In the genomic region with DNA sequence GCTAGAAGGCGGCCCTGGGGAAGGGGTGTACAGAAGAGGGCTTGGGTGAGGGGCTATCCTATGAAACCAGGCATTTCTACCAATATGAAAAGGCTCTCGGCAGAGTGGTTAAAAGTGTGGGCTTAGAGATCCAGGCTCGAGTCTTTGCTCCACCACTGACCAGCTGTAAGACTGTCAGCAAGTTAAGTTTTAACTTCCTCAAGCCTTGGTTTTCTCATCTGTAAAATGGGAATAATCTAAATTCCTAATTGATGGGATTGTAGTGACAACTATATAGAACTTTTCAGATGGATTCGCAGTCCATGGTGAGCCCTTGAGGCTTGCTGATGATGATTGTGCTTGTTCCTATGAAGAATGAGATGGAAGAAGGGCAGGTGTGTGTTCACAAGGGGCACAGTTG, we compare ENCODE assay signal across 27 cellular contexts.
"Had no signal": no experiment of that assay in that cellular context is flagged by ENCODE, and none has a peak within 500 bp of the region (broad histone marks: within the 10 kb centered on the region; RNA-seq: fewer than 3 reads in every experiment).

No MANE protein-coding gene starts in this region.

- ATAC-seq: activated T-cell treated with anti-CD3 and anti-CD28 coated beads, Interleukin-2, amount 50 U/mL, for 72 hours; activated T-helper 17 cell treated with anti-CD3 and anti-CD28 coated beads, Interleukin-2, amount 50 U/mL, for 72 hours; body of pancreas; PC-3 had no signal

- H3K9me3 ChIP-seq: body of pancreas, breast epithelium, Peyer's patch had no signal

- H3K4me1 ChIP-seq: body of pancreas, breast epithelium, Peyer's patch had no signal

- H3K27me3 ChIP-seq: body of pancreas, breast epithelium, Peyer's patch had no signal

- DNase-seq: activated CD4-positive, alpha-beta T cell treated with anti-CD3 and anti-CD28 coated beads for 1 hour; activated CD4-positive, alpha-beta T cell treated with anti-CD3 and anti-CD28 coated beads for 48 hours; activated CD4-positive, CD25-positive, alpha-beta regulatory T cell; activated effector memory CD4-positive, alpha-beta T cell treated with anti-CD3 and anti-CD28 coated beads, Interleukin-2, amount 50 U/mL, for 16 hours; activated naive CD4-positive, alpha-beta T cell; activated naive CD4-positive, alpha-beta T cell treated with anti-CD3 and anti-CD28 coated beads, Interleukin-2, amount 50 U/mL, for 16 hours; activated naive CD8-positive, alpha-beta T cell treated with anti-CD3 and anti-CD28 coated beads, Interleukin-2, amount 10 ng/mL, durations not matched to agents 7 days and 5 days; activated T-cell treated with anti-CD3 and anti-CD28 coated beads, Interleukin-2, amount 50 U/mL, for 1 hour; activated T-cell treated with anti-CD3 and anti-CD28 coated beads, Interleukin-2, amount 50 U/mL, for 72 hours; body of pancreas; NCI-H1092 treated with DMSO at 0.1 percent for 48 hours; NCI-H146; NCI-H187; NCI-H2029 treated with DMSO at 0.1 percent for 48 hours; NCI-H2107; NCI-H2171; NCI-H510A; NCI-H526; NCI-H748 treated with DMSO at 0.1 percent for 48 hours; PC-3; Peyer's patch; RPMI8226; SHP77 treated with DMSO at 0.1 percent for 48 hours; T1000; WERI-Rb-1 had no signal

- H3K4me3 ChIP-seq: body of pancreas, breast epithelium, Peyer's patch had no signal

- H3K27ac ChIP-seq: body of pancreas, breast epithelium, Peyer's patch, WERI-Rb-1 had no signal

- H3K36me3 ChIP-seq: breast epithelium, Peyer's patch, WERI-Rb-1 had no signal
